19 cellular contexts compared by ENCODE assay signal in genomic region chr5:73816656-73817420, GRCh38.
DNase-seq lines count a peak whose midpoint lies in the region; ATAC-seq, FAIRE-seq and TF ChIP-seq lines count a peak whose summit lies in the region.
"Had no signal": no experiment of that assay in that cellular context is flagged by ENCODE, and none has a peak within 500 bp of the region (broad histone marks: within the 10 kb centered on the region; RNA-seq: fewer than 3 reads in every experiment).

No MANE protein-coding gene starts in this region.

- TF ChIP-seq RAD21 in A549 (conservative IDR thresholded peaks at IDR 0.05 in 1 of 2, IDR thresholded peaks at IDR 0.05 in 1 of 2), result no peak

- no TSS peak for BruUV-seq in mammary epithelial cell (replicated peaks; lab: Mats Ljungman, UMichigan)

- in situ Hi-C loops in GM23248 (cut with MboI), result no loop called here
- in situ Hi-C loops in mammary epithelial cell (cut with MboI; ENCODE audit: low sequenced_read_pairs in 2 of 2), result no loop called here

- CTCF ChIA-PET in A549 (lab: Yijun Ruan, JAX), result interaction anchor here (0.6 to 1.2 kb wide), 2 partner anchors 22 to 32 kb away, joined by 3 read pairs; no protein-coding TSS in a partner anchor
- CTCF ChIA-PET in mammary epithelial cell (lab: Charles Lee; ENCODE audit: low non-redundant PET), result interaction anchor here (0.5 kb wide), 1 partner anchor 617 kb away, joined by 3 read pairs; no protein-coding TSS in a partner anchor

- H3K79me2 ChIP-seq in GM23248 (ENCODE audit: insufficient read depth) (no peaks in the 10 kb centered on the region), mammary epithelial cell (ENCODE audit: insufficient read depth, low read length) (peaks cover 47% of the 10 kb centered on the region), keratinocyte (ENCODE audit: control insufficient read depth, insufficient read depth, low read length) (peaks cover 16% of the 10 kb centered on the region)

- no peaks in the 10 kb centered on the region for H4K20me1 ChIP-seq in GM23248 (ENCODE audit: insufficient read depth)
- no peaks in the 10 kb centered on the region for H4K20me1 ChIP-seq in mammary epithelial cell (ENCODE audit: insufficient read depth, low read length)
- H4K20me1 ChIP-seq in keratinocyte (ENCODE audit: control insufficient read depth, extremely low read depth, insufficient read depth, low read length), result no peaks in the 10 kb centered on the region

- H2AFZ ChIP-seq in GM23248 (no peak overlapping the region), mammary epithelial cell (ENCODE audit: low read depth, low read length) (no peak overlapping the region), keratinocyte (ENCODE audit: control insufficient read depth, low read length) (no peak overlapping the region)

- POLR2A ChIA-PET in A549 (lab: Yijun Ruan, JAX), result no interaction called here

- H3K27me3 ChIP-seq in GM23248 (replicated peaks; ENCODE audit: insufficient read depth) (no peaks in the 10 kb centered on the region), mammary epithelial cell (ENCODE audit: insufficient read depth, low read length) (no peaks in the 10 kb centered on the region), keratinocyte (ENCODE audit: control insufficient read depth, extremely low read depth, insufficient read depth, low read length) (no peaks in the 10 kb centered on the region)
- H3K27me3 ChIP-seq: cardiac muscle cell, spleen had no signal

- DNase-seq in A549 (ENCODE audit: low read depth in 1 of 2, low spot score in 1 of 2) (no peak), GM23248 (peak; percentile 89), mammary epithelial cell (peak; percentile 71), keratinocyte (ENCODE audit: low read depth, low spot score) (no peak), SHP77 (lab: John Stamatoyannopoulos, UW) (no peak), RPMI8226 (no peak)
- DNase-seq: 8988T; activated B cell treated with CpG ODN at 0.5 μM for 24 hours; activated gamma-delta T cell; DMS 273 treated with DMSO at 0.1 percent for 48 hours; head of caudate nucleus; NCI-H2081 treated with DMSO at 0.1 percent for 48 hours; spleen; stimulated activated naive CD8-positive, alpha-beta T cell treated with anti-CD3 and anti-CD28 coated beads, Interleukin-15, Interleukin-2, amounts not matched to agents 100 U/mL and 50 U/mL, for 24 hours; SW 1271 had no signal

- no peak for TF ChIP-seq POLR2A in A549 (IDR thresholded peaks at IDR 0.05; ENCODE audit: low read length)

- TF ChIP-seq CTCF in A549 (IDR thresholded peaks at IDR 0.05) (no peak), mammary epithelial cell (conservative IDR thresholded peaks at IDR 0.05 in 1 of 2, IDR thresholded peaks at IDR 0.05 in 1 of 2; ENCODE audit: extremely low read depth in 1 of 2, insufficient read depth in 1 of 2, low read depth in 1 of 2, low read length in 2 of 2) (no peak), keratinocyte (optimal IDR thresholded peaks at IDR 0.05 in 1 of 3, IDR thresholded peaks at IDR 0.05 in 1 of 3, conservative IDR thresholded peaks at IDR 0.05 in 1 of 3; ENCODE audit: extremely low read depth in 1 of 3, insufficient read depth in 2 of 3, low read length in 3 of 3) (no peak)

- H3K9me3 ChIP-seq in A549, result no peaks in the 10 kb centered on the region
- H3K9me3 ChIP-seq in GM23248 (ENCODE audit: low read depth), result no peaks in the 10 kb centered on the region
- no peaks in the 10 kb centered on the region for H3K9me3 ChIP-seq in mammary epithelial cell (replicated peaks; ENCODE audit: insufficient read depth, low read length)
- H3K9me3 ChIP-seq in keratinocyte (ENCODE audit: control insufficient read depth, low read depth, low read length), result no peaks in the 10 kb centered on the region
- H3K9me3 ChIP-seq: spleen had no signal

- peaks cover 50% of the 10 kb centered on the region for H3F3A ChIP-seq in GM23248 (ENCODE audit: insufficient read depth)

- no peak for ATAC-seq in A549
- no peak for ATAC-seq in HG02970 (IDR thresholded peaks at IDR 0.05; ENCODE audit: low FRiP score, unreplicated experiment)
- no peak for ATAC-seq in HG02973 (IDR thresholded peaks at IDR 0.05; ENCODE audit: unreplicated experiment)
- ATAC-seq: Panc1; stimulated activated naive CD8-positive, alpha-beta T cell treated with anti-CD3 and anti-CD28 coated beads, Interleukin-15, Interleukin-2, amounts not matched to agents 100 U/mL and 50 U/mL, for 24 hours had no signal

- TF ChIP-seq EP300 in A549 (IDR thresholded peaks at IDR 0.05), result no peak

- H3K9me1 ChIP-seq in keratinocyte (ENCODE audit: control insufficient read depth, extremely low read depth, insufficient read depth, low read length), result no peaks in the 10 kb centered on the region

- dilution Hi-C loops in mammary epithelial cell (cut with HindIII; ENCODE audit: low sequenced_read_pairs), result no loop called here
- dilution Hi-C loops in keratinocyte (cut with MboI; ENCODE audit: extremely low pct_ligation_motif_present, low sequenced_read_pairs), result no loop called here

- no peaks in the 10 kb centered on the region for H3K36me3 ChIP-seq in GM23248 (ENCODE audit: low read depth)
- H3K36me3 ChIP-seq in mammary epithelial cell (ENCODE audit: insufficient read depth, low read length), result no peaks in the 10 kb centered on the region
- peaks cover 5 to 10% of the 10 kb centered on the region in 2 experiments for H3K36me3 ChIP-seq in keratinocyte (ENCODE audit: control insufficient read depth in 2 of 2, extremely low read depth in 1 of 2, insufficient read depth in 2 of 2, low read length in 2 of 2)
- H3K36me3 ChIP-seq: cardiac muscle cell, spleen had no signal

- H3K4me2 ChIP-seq in A549 (peak overlapping the region; percentile 90; the same call in 2 of the 3 replicates), GM23248 (ENCODE audit: unreplicated experiment) (peak overlapping the region; percentile 33), mammary epithelial cell (ENCODE audit: insufficient read depth, low read depth, low read length) (no peak overlapping the region), keratinocyte (ENCODE audit: control insufficient read depth, extremely low read depth, insufficient read depth, low read depth, low read length) (no peak overlapping the region)

- H3K4me1 ChIP-seq in A549 (peaks cover 82% of the 10 kb centered on the region), GM23248 (ENCODE audit: insufficient read depth) (peaks cover 66% of the 10 kb centered on the region), mammary epithelial cell (ENCODE audit: insufficient read depth, low read length) (peaks cover 82% of the 10 kb centered on the region), keratinocyte (ENCODE audit: control insufficient read depth, extremely low read depth, insufficient read depth, low read length) (peaks cover 84% of the 10 kb centered on the region)
- H3K4me1 ChIP-seq: spleen had no signal

- H3K9me2 ChIP-seq in GM23248 (ENCODE audit: insufficient read depth), result no peaks in the 10 kb centered on the region

- intact Hi-C loops in mammary epithelial cell (cut with micrococcal nuclease), result no loop called here

- no peak for FAIRE-seq in A549 (lab: Jason Lieb, UNC)
- FAIRE-seq in keratinocyte (lab: Jason Lieb, UNC), result no peak

- 81% methylated on average over 5 of the region's 5 CpGs for WGBS in A549 (ENCODE audit: missing lambda C conversion rate)
- WGBS in GM23248 (ENCODE audit: low coverage in 1 of 2, low lambda C conversion rate in 2 of 2, missing lambda C conversion rate in 2 of 2), 2 experiments, result 71 to 74% methylated on average over 5 of the region's 5 CpGs
- WGBS in mammary epithelial cell (ENCODE audit: low coverage, missing lambda C conversion rate), result 76% methylated on average over 5 of the region's 5 CpGs

- H3K9ac ChIP-seq in GM23248, result no peak overlapping the region
- no peak overlapping the region for H3K9ac ChIP-seq in mammary epithelial cell (ENCODE audit: insufficient read depth, low read length)
- no peak overlapping the region for H3K9ac ChIP-seq in keratinocyte (ENCODE audit: control insufficient read depth, extremely low read depth, insufficient read depth, low read length)

- H3K4me3 ChIP-seq in A549 (no peak overlapping the region), GM23248 (no peak overlapping the region), mammary epithelial cell (replicated peaks in 1 of 3; ENCODE audit: insufficient read depth in 1 of 3, low read depth in 2 of 3, low read length in 3 of 3) (no peak overlapping the region), keratinocyte (ENCODE audit: control insufficient read depth in 2 of 3, extremely low read depth in 1 of 3, insufficient read depth in 2 of 3, low read depth in 1 of 3, low read length in 3 of 3) (no peak overlapping the region)
- H3K4me3 ChIP-seq: cardiac muscle cell, spleen had no signal

- H3K27ac ChIP-seq in A549, result peak overlapping the region; percentile 70 to 74; a peak in 3 of 6 replicates
- peak overlapping the region; percentile 72 for H3K27ac ChIP-seq in GM23248
- peak overlapping the region; percentile 74 for H3K27ac ChIP-seq in mammary epithelial cell (ENCODE audit: insufficient read depth, low read depth, low read length)
- peak overlapping the region; percentile 71 for H3K27ac ChIP-seq in keratinocyte (ENCODE audit: control insufficient read depth, insufficient read depth, low read length)
- H3K27ac ChIP-seq: cardiac muscle cell, spleen had no signal

TF ChIP-seq in A549, 52 proteins besides CTCF, POLR2A, EP300 and RAD21:
- no peak for TF ChIP-seq SMC3 (IDR thresholded peaks at IDR 0.05)
- TF ChIP-seq HES2 (IDR thresholded peaks at IDR 0.05), result no peak

Comparison
In these comparisons a context has a peak if more than half of its experiments do, and no peak if none do; other contexts are left out.
1. DNase-seq: peak in GM23248 (single experiment) and mammary epithelial cell (single experiment); none in A549 (0 of 2), keratinocyte (single experiment), SHP77 (0 of 2) and RPMI8226 (single experiment).
2. H3K4me2 ChIP-seq: peak in A549 (single experiment) and GM23248 (single experiment); none in mammary epithelial cell (single experiment) and keratinocyte (single experiment).
3. Peak in every context shown above with its lines, with median percentiles within 50 percentile points of each other: H3K27ac ChIP-seq.